8 cellular contexts compared by ENCODE assay signal in genomic region chr22:42079319-42080251, GRCh38. TPM values are rescaled to one million over a fixed set of nuclear protein-coding genes. Genes with fewer than 3 reads are reported as not detected.
A peak's percentile ranks its signal among the peaks of the same experiment; 100 is the strongest.
DNase-seq lines count a peak whose midpoint lies in the region; FAIRE-seq and TF ChIP-seq lines count a peak whose summit lies in the region.

Gene SMDT1 (plus strand): TSS chr22:42079700. CDS start chr22:42079769, 69 bp downstream.

- no CpG with 5 or more reads among the region's 71 CpGs for WGBS in neuronal stem cell (ENCODE audit: extremely low coverage in 2 of 2, insufficient read length in 2 of 2, insufficient replicate concordance in 1 of 2), 2 donors

- H4K8ac ChIP-seq in neuronal stem cell (ENCODE audit: low read depth, low read length): no peak within 1 kb of the TSS

- peak within 1 kb of the TSS; percentile 74 for H3K4me2 ChIP-seq in neuronal stem cell (ENCODE audit: insufficient read depth, low read length, poor library complexity, severe bottlenecking)

- no peak within 1 kb of the TSS for H3K14ac ChIP-seq in neuronal stem cell (ENCODE audit: low read length)

- H3K9me3 ChIP-seq in neuronal stem cell (replicated peaks in 1 of 2; ENCODE audit: control insufficient read depth in 2 of 2, insufficient read depth in 1 of 2, low read depth in 1 of 2, low read length in 2 of 2): peaks cover 0 to 10% of the 10 kb centered on the region in 2 donors

- no peaks in the 10 kb centered on the region for H3K9me3 Mint-ChIP-seq in activated naive CD4-positive, alpha-beta T cell treated with anti-CD3 and anti-CD28 coated beads for 36 hours

- H2AK5ac ChIP-seq in neuronal stem cell (ENCODE audit: low read depth, low read length): peak within 1 kb of the TSS; percentile 18

- H3K9ac ChIP-seq in neuronal stem cell (ENCODE audit: low read depth, low read length, poor library complexity): peak within 1 kb of the TSS; percentile 85

- peak within 1 kb of the TSS; percentile 77 for H3K23ac ChIP-seq in neuronal stem cell (ENCODE audit: low read depth, low read length, poor library complexity)

- H3K4me1 Mint-ChIP-seq in activated naive CD4-positive, alpha-beta T cell treated with anti-CD3 and anti-CD28 coated beads for 36 hours (ENCODE audit: low read depth): peaks cover 34% of the 10 kb centered on the region

- H3K27me3 ChIP-seq in neuronal stem cell (ENCODE audit: control insufficient read depth in 3 of 3, insufficient read depth in 3 of 3, low read depth in 1 of 3, low read length in 3 of 3): no peaks in the 10 kb centered on the region

- peak within 1 kb of the TSS; percentile 83 for H4K91ac ChIP-seq in neuronal stem cell (ENCODE audit: low read depth, low read length, poor library complexity)

- H3K4me3 ChIP-seq in HFF-Myc (replicated peaks; ENCODE audit: low read depth, low read length): peak within 1 kb of the TSS; percentile 76
- peak within 1 kb of the TSS; percentile 88 to 92 for H3K4me3 ChIP-seq in neuronal stem cell (ENCODE audit: low read length in 2 of 2)

- peaks cover 16% of the 10 kb centered on the region for H3K36me3 Mint-ChIP-seq in activated naive CD4-positive, alpha-beta T cell treated with anti-CD3 and anti-CD28 coated beads for 36 hours (ENCODE audit: low read depth)

- H3K36me3 ChIP-seq in neuronal stem cell (replicated peaks in 1 of 2; ENCODE audit: control insufficient read depth in 2 of 2, insufficient read depth in 2 of 2, low read length in 2 of 2): peaks cover 4 to 28% of the 10 kb centered on the region in 2 donors

- H3K4ac ChIP-seq in neuronal stem cell (ENCODE audit: low read length): no peak within 1 kb of the TSS

- peaks cover 3 to 8% of the 10 kb centered on the region in 2 donors for H3K4me1 ChIP-seq in neuronal stem cell (ENCODE audit: control insufficient read depth in 2 of 2, insufficient read depth in 1 of 2, low read depth in 1 of 2, low read length in 2 of 2)

- peak within 1 kb of the TSS; percentile 96 for H3K27ac Mint-ChIP-seq in activated naive CD4-positive, alpha-beta T cell treated with anti-CD3 and anti-CD28 coated beads for 36 hours

- no peak within 1 kb of the TSS for H2BK120ac ChIP-seq in neuronal stem cell (ENCODE audit: low read depth, low read length)

- intact Hi-C loops in activated naive CD4-positive, alpha-beta T cell treated with anti-CD3 and anti-CD28 coated beads for 36 hours (cut with micrococcal nuclease): loop anchor here (1.0 to 2.0 kb wide), 4 partner anchors 11 to 536 kb away; partner anchors contain the start of genes CENPM, DESI1, NDUFA6 and XRCC6

- H3K18ac ChIP-seq in neuronal stem cell (ENCODE audit: low read length): peak within 1 kb of the TSS; percentile 99

- CTCF ChIA-PET in activated naive CD4-positive, alpha-beta T cell treated with anti-CD3 and anti-CD28 coated beads for 36 hours (lab: Charles Lee): interaction anchor here (0.9 to 3.2 kb wide), 6 partner anchors 11 to 382 kb away, joined by 3 to 8 read pairs (median 4); partner anchors contain the start of gene NDUFA6

- FAIRE-seq in frontal cortex (lab: Jason Lieb, UNC): peak; percentile 48

- peak within 1 kb of the TSS; percentile 95 for H3K4me3 Mint-ChIP-seq in activated naive CD4-positive, alpha-beta T cell treated with anti-CD3 and anti-CD28 coated beads for 36 hours

- peak within 1 kb of the TSS; percentile 94 for H2AFZ ChIP-seq in neuronal stem cell (ENCODE audit: low read length)

- no peaks in the 10 kb centered on the region for H3K27me3 Mint-ChIP-seq in activated naive CD4-positive, alpha-beta T cell treated with anti-CD3 and anti-CD28 coated beads for 36 hours (ENCODE audit: low read depth)

- peak within 1 kb of the TSS; percentile 44 for H2BK5ac ChIP-seq in neuronal stem cell (ENCODE audit: low read length)

- DNase-seq in GM03348 (ENCODE audit: low spot score) (peak; percentile 98), HFF-Myc (ENCODE audit: extremely low read depth, low read depth) (peak; percentile 95), NAMALWA (ENCODE audit: low spot score) (peak; percentile 99), SK-N-DZ (ENCODE audit: low spot score) (peak; percentile 99), frontal cortex (ENCODE audit: low spot score in 2 of 2) (peak; percentile 97 to 99), neuronal stem cell (ENCODE audit: low spot score) (peak; percentile 96)
- peak; percentile 98 for DNase-seq in activated naive CD4-positive, alpha-beta T cell treated with anti-CD3 and anti-CD28 coated beads for 36 hours

- H2BK15ac ChIP-seq in neuronal stem cell (ENCODE audit: low read length): peak within 1 kb of the TSS; percentile 67

- peak within 1 kb of the TSS; percentile 86 for H3K27ac ChIP-seq in neuronal stem cell (replicated peaks; ENCODE audit: low read length)

- no peaks in the 10 kb centered on the region for H3K79me1 ChIP-seq in neuronal stem cell (ENCODE audit: low read depth, low read length)

- TF ChIP-seq CTCF in HFF-Myc (IDR thresholded peaks at IDR 0.05; ENCODE audit: low read depth, low read length, missing control alignments) (no peak), subcutaneous adipose tissue (IDR thresholded peaks at IDR 0.05; ENCODE audit: low read depth) (no peak)

- no peak within 1 kb of the TSS for H2BK12ac ChIP-seq in neuronal stem cell (ENCODE audit: low read length)

RNA-seq across cellular contexts. Expression of gene SMDT1, which starts in this region (rescaled TPM):
- polyA plus RNA-seq in SK-N-DZ (2014; cell fraction: cytosol; rRNA removed): 12.4 and 19.3 TPM in 2 replicates
- polyA plus RNA-seq in SK-N-DZ (2014; cell fraction: nucleus; rRNA removed): 6.9 and 14.3 TPM in 2 replicates
- total RNA-seq in activated naive CD4-positive, alpha-beta T cell treated with anti-CD3 and anti-CD28 coated beads for 36 hours: 10 to 100 TPM; 50.2 to 56.2 TPM
- total RNA-seq in frontal cortex (20.0 TPM), subcutaneous adipose tissue (10 to 100 TPM in 3 of 4 donors, 1 to 10 TPM in 1; 9.3 to 12.7 (median 11.7) TPM)
- 31.6 TPM for polyA plus RNA-seq in neuronal stem cell (2013, experiment 1 of 2)
- polyA plus RNA-seq in neuronal stem cell (2013, experiment 2 of 2): 30.7 TPM

Comparison
In these comparisons a context has a peak if more than half of its experiments do, and no peak if none do; other contexts are left out.
1. Peak in every context shown above with its lines: DNase-seq, H3K4me3 ChIP-seq and H3K27ac ChIP-seq.